In the genomic region with DNA sequence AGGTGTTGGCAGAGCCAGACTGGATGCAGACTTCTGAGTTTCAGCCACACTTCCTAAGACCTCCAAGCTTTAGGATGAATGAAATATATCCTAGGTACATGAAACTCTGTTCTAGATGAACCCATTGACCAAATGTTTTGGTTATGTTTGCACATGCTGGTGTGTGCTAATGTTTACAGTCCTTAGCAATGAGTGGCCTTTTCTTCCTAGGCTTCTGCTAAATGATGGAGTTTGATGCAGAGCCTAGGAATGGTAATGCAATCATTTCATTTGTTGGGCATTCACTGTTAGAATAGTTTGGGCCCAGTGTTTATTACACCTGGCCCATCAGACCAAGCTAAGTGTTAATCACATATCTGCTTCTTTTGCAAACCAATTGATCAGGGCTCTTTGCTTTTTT, we compare ENCODE assay signal across 1 cellular context.
TF ChIP-seq lines count a peak whose summit lies in the region.

No MANE protein-coding gene starts in this region.

TF ChIP-seq in WTC11, 78 proteins besides CTCF, POLR2A, EP300 and RAD21 (continued from another document):
- TF ChIP-seq, protein P1, sequence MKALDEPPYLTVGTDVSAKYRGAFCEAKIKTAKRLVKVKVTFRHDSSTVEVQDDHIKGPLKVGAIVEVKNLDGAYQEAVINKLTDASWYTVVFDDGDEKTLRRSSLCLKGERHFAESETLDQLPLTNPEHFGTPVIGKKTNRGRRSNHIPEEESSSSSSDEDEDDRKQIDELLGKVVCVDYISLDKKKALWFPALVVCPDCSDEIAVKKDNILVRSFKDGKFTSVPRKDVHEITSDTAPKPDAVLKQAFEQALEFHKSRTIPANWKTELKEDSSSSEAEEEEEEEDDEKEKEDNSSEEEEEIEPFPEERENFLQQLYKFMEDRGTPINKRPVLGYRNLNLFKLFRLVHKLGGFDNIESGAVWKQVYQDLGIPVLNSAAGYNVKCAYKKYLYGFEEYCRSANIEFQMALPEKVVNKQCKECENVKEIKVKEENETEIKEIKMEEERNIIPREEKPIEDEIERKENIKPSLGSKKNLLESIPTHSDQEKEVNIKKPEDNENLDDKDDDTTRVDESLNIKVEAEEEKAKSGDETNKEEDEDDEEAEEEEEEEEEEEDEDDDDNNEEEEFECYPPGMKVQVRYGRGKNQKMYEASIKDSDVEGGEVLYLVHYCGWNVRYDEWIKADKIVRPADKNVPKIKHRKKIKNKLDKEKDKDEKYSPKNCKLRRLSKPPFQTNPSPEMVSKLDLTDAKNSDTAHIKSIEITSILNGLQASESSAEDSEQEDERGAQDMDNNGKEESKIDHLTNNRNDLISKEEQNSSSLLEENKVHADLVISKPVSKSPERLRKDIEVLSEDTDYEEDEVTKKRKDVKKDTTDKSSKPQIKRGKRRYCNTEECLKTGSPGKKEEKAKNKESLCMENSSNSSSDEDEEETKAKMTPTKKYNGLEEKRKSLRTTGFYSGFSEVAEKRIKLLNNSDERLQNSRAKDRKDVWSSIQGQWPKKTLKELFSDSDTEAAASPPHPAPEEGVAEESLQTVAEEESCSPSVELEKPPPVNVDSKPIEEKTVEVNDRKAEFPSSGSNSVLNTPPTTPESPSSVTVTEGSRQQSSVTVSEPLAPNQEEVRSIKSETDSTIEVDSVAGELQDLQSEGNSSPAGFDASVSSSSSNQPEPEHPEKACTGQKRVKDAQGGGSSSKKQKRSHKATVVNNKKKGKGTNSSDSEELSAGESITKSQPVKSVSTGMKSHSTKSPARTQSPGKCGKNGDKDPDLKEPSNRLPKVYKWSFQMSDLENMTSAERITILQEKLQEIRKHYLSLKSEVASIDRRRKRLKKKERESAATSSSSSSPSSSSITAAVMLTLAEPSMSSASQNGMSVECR (CRISPR knock-in tag; IDR thresholded peaks at IDR 0.05; ENCODE audit: borderline replicate concordance), result no peak
- TF ChIP-seq, protein P2, sequence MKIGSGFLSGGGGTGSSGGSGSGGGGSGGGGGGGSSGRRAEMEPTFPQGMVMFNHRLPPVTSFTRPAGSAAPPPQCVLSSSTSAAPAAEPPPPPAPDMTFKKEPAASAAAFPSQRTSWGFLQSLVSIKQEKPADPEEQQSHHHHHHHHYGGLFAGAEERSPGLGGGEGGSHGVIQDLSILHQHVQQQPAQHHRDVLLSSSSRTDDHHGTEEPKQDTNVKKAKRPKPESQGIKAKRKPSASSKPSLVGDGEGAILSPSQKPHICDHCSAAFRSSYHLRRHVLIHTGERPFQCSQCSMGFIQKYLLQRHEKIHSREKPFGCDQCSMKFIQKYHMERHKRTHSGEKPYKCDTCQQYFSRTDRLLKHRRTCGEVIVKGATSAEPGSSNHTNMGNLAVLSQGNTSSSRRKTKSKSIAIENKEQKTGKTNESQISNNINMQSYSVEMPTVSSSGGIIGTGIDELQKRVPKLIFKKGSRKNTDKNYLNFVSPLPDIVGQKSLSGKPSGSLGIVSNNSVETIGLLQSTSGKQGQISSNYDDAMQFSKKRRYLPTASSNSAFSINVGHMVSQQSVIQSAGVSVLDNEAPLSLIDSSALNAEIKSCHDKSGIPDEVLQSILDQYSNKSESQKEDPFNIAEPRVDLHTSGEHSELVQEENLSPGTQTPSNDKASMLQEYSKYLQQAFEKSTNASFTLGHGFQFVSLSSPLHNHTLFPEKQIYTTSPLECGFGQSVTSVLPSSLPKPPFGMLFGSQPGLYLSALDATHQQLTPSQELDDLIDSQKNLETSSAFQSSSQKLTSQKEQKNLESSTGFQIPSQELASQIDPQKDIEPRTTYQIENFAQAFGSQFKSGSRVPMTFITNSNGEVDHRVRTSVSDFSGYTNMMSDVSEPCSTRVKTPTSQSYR (CRISPR knock-in tag; IDR thresholded peaks at IDR 0.05), result no peak
- TF ChIP-seq, protein P3, sequence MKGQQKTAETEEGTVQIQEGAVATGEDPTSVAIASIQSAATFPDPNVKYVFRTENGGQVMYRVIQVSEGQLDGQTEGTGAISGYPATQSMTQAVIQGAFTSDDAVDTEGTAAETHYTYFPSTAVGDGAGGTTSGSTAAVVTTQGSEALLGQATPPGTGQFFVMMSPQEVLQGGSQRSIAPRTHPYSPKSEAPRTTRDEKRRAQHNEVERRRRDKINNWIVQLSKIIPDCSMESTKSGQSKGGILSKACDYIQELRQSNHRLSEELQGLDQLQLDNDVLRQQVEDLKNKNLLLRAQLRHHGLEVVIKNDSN (CRISPR knock-in tag; IDR thresholded peaks at IDR 0.05), result no peak
- TF ChIP-seq ZNF671 (CRISPR knock-in tag; IDR thresholded peaks at IDR 0.05), result no peak
- no peak for TF ChIP-seq NR3C1 (CRISPR knock-in tag; conservative IDR thresholded peaks at IDR 0.05; ENCODE audit: low read depth)
